In genomic region chr5:71832812-71833456, GRCh38 we compare ENCODE assay signal across 24 cellular contexts.
"Had no signal": no experiment of that assay in that cellular context is flagged by ENCODE, and none has a peak within 500 bp of the region (broad histone marks: within the 10 kb centered on the region; RNA-seq: fewer than 3 reads in every experiment).

No MANE protein-coding gene starts in this region.

- FAIRE-seq: endometrium, kidney, pancreas, small intestine, urothelium cell line had no signal

- H3K27ac ChIP-seq: epithelial cell of prostate, esophagus squamous epithelium, hepatocyte, neural progenitor cell, pancreas had no signal

- H3K27me3 ChIP-seq: esophagus squamous epithelium, gastroesophageal sphincter, hepatocyte, neural progenitor cell, pancreas had no signal

- DNase-seq: cortex of kidney; effector memory CD4-positive, alpha-beta T cell; esophagus squamous epithelium; foreskin fibroblast; head of caudate nucleus; kidney; left cardiac atrium; left ventricle myocardium superior; mesenchymal stem cell; midbrain; nucleus accumbens; pancreas; right cardiac atrium; small intestine; stimulated activated CD4-positive, alpha-beta T cell treated with anti-CD3 and anti-CD28 coated beads, Interleukin-12 subunit alpha, Interleukin-12 subunit beta, amount 100 ng/mL, for 4 hours; stimulated activated naive CD4-positive, alpha-beta T cell treated with Interleukin-2 at 50 U/mL for 16 hours; trophoblast cell had no signal

- H3K9me3 ChIP-seq: esophagus squamous epithelium, gastroesophageal sphincter, pancreas had no signal

- H3K4me2 ChIP-seq: hepatocyte, neural progenitor cell had no signal

- H3K4me3 ChIP-seq: esophagus squamous epithelium, gastroesophageal sphincter, hepatocyte, lung, neural progenitor cell, pancreas had no signal

- H3K4me1 ChIP-seq: neural progenitor cell had no signal

- H3K79me2 ChIP-seq: hepatocyte had no signal

- H3K36me3 ChIP-seq: esophagus squamous epithelium, gastroesophageal sphincter, neural progenitor cell, pancreas had no signal

- H2AFZ ChIP-seq: hepatocyte, neural progenitor cell had no signal
